ENCODE assay signal across 32 cellular contexts in the genomic region with DNA sequence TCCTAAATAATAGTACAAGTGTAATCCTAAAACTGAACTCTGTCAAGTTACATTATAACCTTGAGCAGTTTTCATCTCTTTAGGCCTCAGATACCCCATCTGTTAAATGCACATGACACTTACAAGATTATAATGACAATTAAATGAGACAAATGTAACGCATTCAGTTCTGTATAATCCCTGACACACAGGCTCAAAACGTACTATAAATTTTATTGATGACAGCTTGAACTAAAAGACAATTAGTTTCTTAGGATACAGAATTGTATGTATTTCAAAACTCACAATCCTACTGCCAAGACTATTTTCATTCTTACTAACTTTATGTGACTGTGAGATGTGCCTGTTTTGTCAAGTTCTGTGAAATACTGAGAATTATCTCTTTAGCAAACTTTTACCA.
"Had no signal": no experiment of that assay in that cellular context is flagged by ENCODE, and none has a peak within 500 bp of the region (broad histone marks: within the 10 kb centered on the region; RNA-seq: fewer than 3 reads in every experiment).

No MANE protein-coding gene starts in this region.

- H3K27me3 ChIP-seq: adrenal gland, body of pancreas, dorsolateral prefrontal cortex had no signal

- H3K27ac Mint-ChIP-seq: activated CD4-positive, alpha-beta memory T cell treated with anti-CD3 and anti-CD28 coated beads for 36 hours; activated CD4-positive, alpha-beta T cell treated with anti-CD3 and anti-CD28 coated beads for 36 hours; activated CD4-positive, alpha-beta T cell treated with anti-CD3 and anti-CD28 coated beads, Interleukin-2, amount 10 ng/mL, durations not matched to agents 24 days and 14 days; activated CD8-positive, alpha-beta memory T cell treated with anti-CD3 and anti-CD28 coated beads, Interleukin-2, amount 10 ng/mL, durations not matched to agents 7 days and 5 days; activated CD8-positive, alpha-beta T cell treated with anti-CD3 and anti-CD28 coated beads, Interleukin-2, amount 10 ng/mL, durations not matched to agents 7 days and 5 days; activated naive CD4-positive, alpha-beta T cell treated with anti-CD3 and anti-CD28 coated beads for 36 hours; activated naive CD4-positive, alpha-beta T cell treated with anti-CD3 and anti-CD28 coated beads, Interleukin-2, amount 50 U/mL, for 24 hours; activated naive CD8-positive, alpha-beta T cell treated with anti-CD3 and anti-CD28 coated beads for 36 hours; activated naive CD8-positive, alpha-beta T cell treated with anti-CD3 and anti-CD28 coated beads, Interleukin-2, amount 50 U/mL, for 24 hours; activated T-helper 1 cell treated with anti-CD3 and anti-CD28 coated beads, Interleukin-12 subunit alpha, Interleukin-12 subunit beta, Interleukin-2, Interleukin-4 antibody, amounts not matched to agents 30 ng/mL and 10 ng/mL and 1 ng/mL, durations not matched to agents 14 hours and 24 hours and 36 hours; activated T-helper 2 cell treated with anti-CD3 and anti-CD28 coated beads, Interferon-gamma antibody, Interleukin-2, Interleukin-4, amounts not matched to agents 10 μg/mL and 5 μg/mL and 100 μg/mL, durations not matched to agents 14 hours and 24 hours and 36 hours; dendritic cell treated with granulocyte-macrophage colony-stimulating factor and Interleukin-4, amounts not matched to agents 40 ng/mL and 50 ng/mL, for 4 days; endodermal cell had no signal

- H3K4me1 ChIP-seq: adrenal gland, body of pancreas had no signal

- ATAC-seq: activated CD4-positive, alpha-beta T cell treated with anti-CD3 and anti-CD28 coated beads for 36 hours; activated CD8-positive, alpha-beta memory T cell treated with anti-CD3 and anti-CD28 coated beads, Interleukin-2, amount 10 ng/mL, durations not matched to agents 7 days and 5 days; activated CD8-positive, alpha-beta T cell treated with anti-CD3 and anti-CD28 coated beads, Interleukin-2, amount 10 ng/mL, durations not matched to agents 7 days and 5 days; activated naive CD8-positive, alpha-beta T cell treated with anti-CD3 and anti-CD28 coated beads, Interleukin-2, amount 50 U/mL, for 24 hours; body of pancreas; esophagus mucosa had no signal

- H3K4me3 Mint-ChIP-seq: activated CD4-positive, alpha-beta memory T cell treated with anti-CD3 and anti-CD28 coated beads for 36 hours; activated CD4-positive, alpha-beta T cell treated with anti-CD3 and anti-CD28 coated beads for 36 hours; activated CD4-positive, alpha-beta T cell treated with anti-CD3 and anti-CD28 coated beads, Interleukin-2, amount 10 ng/mL, durations not matched to agents 24 days and 14 days; activated CD8-positive, alpha-beta memory T cell treated with anti-CD3 and anti-CD28 coated beads, Interleukin-2, amount 10 ng/mL, durations not matched to agents 7 days and 5 days; activated CD8-positive, alpha-beta T cell treated with anti-CD3 and anti-CD28 coated beads, Interleukin-2, amount 10 ng/mL, durations not matched to agents 7 days and 5 days; activated naive CD4-positive, alpha-beta T cell treated with anti-CD3 and anti-CD28 coated beads for 36 hours; activated naive CD4-positive, alpha-beta T cell treated with anti-CD3 and anti-CD28 coated beads, Interleukin-2, amount 50 U/mL, for 24 hours; activated naive CD8-positive, alpha-beta T cell treated with anti-CD3 and anti-CD28 coated beads for 36 hours; activated naive CD8-positive, alpha-beta T cell treated with anti-CD3 and anti-CD28 coated beads, Interleukin-2, amount 50 U/mL, for 24 hours; activated T-helper 1 cell treated with anti-CD3 and anti-CD28 coated beads, Interleukin-12 subunit alpha, Interleukin-12 subunit beta, Interleukin-2, Interleukin-4 antibody, amounts not matched to agents 30 ng/mL and 10 ng/mL and 1 ng/mL, durations not matched to agents 14 hours and 24 hours and 36 hours; dendritic cell treated with granulocyte-macrophage colony-stimulating factor and Interleukin-4, amounts not matched to agents 40 ng/mL and 50 ng/mL, for 4 days; endodermal cell had no signal

- H3K9me3 ChIP-seq: adrenal gland, body of pancreas had no signal

- H3K27ac ChIP-seq: adrenal gland, body of pancreas, coronary artery, dorsolateral prefrontal cortex had no signal

- H3K4me3 ChIP-seq: adrenal gland, body of pancreas, coronary artery, dorsolateral prefrontal cortex had no signal

- DNase-seq: activated CD4-positive, alpha-beta memory T cell treated with anti-CD3 and anti-CD28 coated beads for 36 hours; activated CD4-positive, alpha-beta T cell treated with anti-CD3 and anti-CD28 coated beads for 36 hours; activated CD4-positive, alpha-beta T cell treated with anti-CD3 and anti-CD28 coated beads, Interleukin-2, amount 10 ng/mL, durations not matched to agents 24 days and 14 days; activated CD4-positive, CD25-positive, alpha-beta regulatory T cell; activated CD4-positive, CD25-positive, alpha-beta regulatory T cell treated with anti-CD3 and anti-CD28 coated beads, Interleukin-2, amount 50 U/mL, for 72 hours; activated CD8-positive, alpha-beta memory T cell treated with anti-CD3 and anti-CD28 coated beads, Interleukin-2, amount 10 ng/mL, durations not matched to agents 7 days and 5 days; activated CD8-positive, alpha-beta memory T cell treated with anti-CD3 and anti-CD28 coated beads, Interleukin-2, amount 50 U/mL, for 4 hours; activated CD8-positive, alpha-beta T cell treated with anti-CD3 and anti-CD28 coated beads, Interleukin-2, amount 10 ng/mL, durations not matched to agents 7 days and 5 days; activated effector memory CD4-positive, alpha-beta T cell treated with anti-CD3 and anti-CD28 coated beads, Interleukin-2, amount 50 U/mL, for 16 hours; activated naive CD4-positive, alpha-beta T cell treated with anti-CD3 and anti-CD28 coated beads for 36 hours; activated naive CD8-positive, alpha-beta T cell treated with anti-CD3 and anti-CD28 coated beads for 36 hours; activated naive CD8-positive, alpha-beta T cell treated with anti-CD3 and anti-CD28 coated beads, Interleukin-2, amount 50 U/mL, for 24 hours; activated T-cell treated with anti-CD3 and anti-CD28 coated beads, Interleukin-2, amount 50 U/mL, for 1 hour; activated T-cell treated with anti-CD3 and anti-CD28 coated beads, Interleukin-2, amount 50 U/mL, for 48 hours; adrenal gland; amygdala; aorta; body of pancreas; caudate nucleus; cerebellar nuclear complex; dorsolateral prefrontal cortex; effector memory CD4-positive, alpha-beta T cell; endodermal cell; foreskin fibroblast; head of caudate nucleus; hippocampal formation had no signal

- H3K27me3 Mint-ChIP-seq: activated CD4-positive, alpha-beta memory T cell treated with anti-CD3 and anti-CD28 coated beads for 36 hours; activated CD4-positive, alpha-beta T cell treated with anti-CD3 and anti-CD28 coated beads for 36 hours; activated CD4-positive, alpha-beta T cell treated with anti-CD3 and anti-CD28 coated beads, Interleukin-2, amount 10 ng/mL, durations not matched to agents 24 days and 14 days; activated CD8-positive, alpha-beta memory T cell treated with anti-CD3 and anti-CD28 coated beads, Interleukin-2, amount 10 ng/mL, durations not matched to agents 7 days and 5 days; activated naive CD4-positive, alpha-beta T cell treated with anti-CD3 and anti-CD28 coated beads, Interleukin-2, amount 50 U/mL, for 24 hours; activated naive CD8-positive, alpha-beta T cell treated with anti-CD3 and anti-CD28 coated beads for 36 hours; activated naive CD8-positive, alpha-beta T cell treated with anti-CD3 and anti-CD28 coated beads, Interleukin-2, amount 50 U/mL, for 24 hours; dendritic cell treated with granulocyte-macrophage colony-stimulating factor and Interleukin-4, amounts not matched to agents 40 ng/mL and 50 ng/mL, for 4 days had no signal

- H3K4me1 Mint-ChIP-seq: activated CD4-positive, alpha-beta T cell treated with anti-CD3 and anti-CD28 coated beads for 36 hours; activated CD4-positive, alpha-beta T cell treated with anti-CD3 and anti-CD28 coated beads, Interleukin-2, amount 10 ng/mL, durations not matched to agents 24 days and 14 days; activated CD8-positive, alpha-beta memory T cell treated with anti-CD3 and anti-CD28 coated beads, Interleukin-2, amount 10 ng/mL, durations not matched to agents 7 days and 5 days; activated naive CD4-positive, alpha-beta T cell treated with anti-CD3 and anti-CD28 coated beads, Interleukin-2, amount 50 U/mL, for 24 hours; activated naive CD8-positive, alpha-beta T cell treated with anti-CD3 and anti-CD28 coated beads for 36 hours; activated naive CD8-positive, alpha-beta T cell treated with anti-CD3 and anti-CD28 coated beads, Interleukin-2, amount 50 U/mL, for 24 hours; endodermal cell had no signal

- H3K9me3 Mint-ChIP-seq: activated CD4-positive, alpha-beta memory T cell treated with anti-CD3 and anti-CD28 coated beads for 36 hours; activated CD4-positive, alpha-beta T cell treated with anti-CD3 and anti-CD28 coated beads, Interleukin-2, amount 10 ng/mL, durations not matched to agents 24 days and 14 days; activated naive CD4-positive, alpha-beta T cell treated with anti-CD3 and anti-CD28 coated beads for 36 hours; activated naive CD4-positive, alpha-beta T cell treated with anti-CD3 and anti-CD28 coated beads, Interleukin-2, amount 50 U/mL, for 24 hours; activated naive CD8-positive, alpha-beta T cell treated with anti-CD3 and anti-CD28 coated beads for 36 hours; activated naive CD8-positive, alpha-beta T cell treated with anti-CD3 and anti-CD28 coated beads, Interleukin-2, amount 50 U/mL, for 24 hours; activated T-helper 1 cell treated with anti-CD3 and anti-CD28 coated beads, Interleukin-12 subunit alpha, Interleukin-12 subunit beta, Interleukin-2, Interleukin-4 antibody, amounts not matched to agents 30 ng/mL and 10 ng/mL and 1 ng/mL, durations not matched to agents 14 hours and 24 hours and 36 hours; activated T-helper 2 cell treated with anti-CD3 and anti-CD28 coated beads, Interferon-gamma antibody, Interleukin-2, Interleukin-4, amounts not matched to agents 10 μg/mL and 5 μg/mL and 100 μg/mL, durations not matched to agents 14 hours and 24 hours and 36 hours; dendritic cell treated with granulocyte-macrophage colony-stimulating factor and Interleukin-4, amounts not matched to agents 40 ng/mL and 50 ng/mL, for 4 days; endodermal cell had no signal
